ENCODE assay signal across 3 cellular contexts in the genomic region with DNA sequence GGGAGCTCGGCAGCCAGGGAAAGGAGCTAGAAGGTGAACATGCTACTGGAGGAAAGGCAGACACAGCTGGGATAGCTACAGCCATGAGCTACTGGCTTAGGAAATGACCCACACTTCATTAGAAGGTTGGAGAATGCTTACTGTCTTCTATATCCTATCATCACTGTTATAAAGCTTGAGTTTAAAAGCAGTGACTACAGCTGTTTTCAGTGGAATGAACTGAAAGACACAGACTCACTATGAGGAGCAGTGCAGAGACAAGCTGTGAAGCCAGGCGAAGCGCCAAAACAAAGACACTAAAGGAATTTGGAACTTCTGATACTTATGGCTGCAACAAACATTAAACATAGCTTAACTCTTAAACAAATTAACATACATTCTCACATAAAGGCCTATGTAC. TPM values are rescaled to one million over a fixed set of nuclear protein-coding genes. Genes with fewer than 3 reads are reported as not detected.
"Had no signal": no experiment of that assay in that cellular context is flagged by ENCODE, and none has a peak within 500 bp of the region (broad histone marks: within the 10 kb centered on the region; RNA-seq: fewer than 3 reads in every experiment).

No MANE protein-coding gene starts in this region.

RNA-seq across cellular contexts. Expression of gene GOLGA8Q, which starts 47.5 kb away (rescaled TPM):
- total RNA-seq: M059J, OCI-LY7, PC-9 had no signal
